10 cellular contexts compared by ENCODE assay signal in genomic region chr11:67613313-67613959, GRCh38. TPM values are rescaled to one million over a fixed set of nuclear protein-coding genes. Genes with fewer than 3 reads are reported as not detected.
DNase-seq lines count a peak whose midpoint lies in the region; ATAC-seq and TF ChIP-seq lines count a peak whose summit lies in the region.
"Had no signal": no experiment of that assay in that cellular context is flagged by ENCODE, and none has a peak within 500 bp of the region (broad histone marks: within the 10 kb centered on the region; RNA-seq: fewer than 3 reads in every experiment).

No MANE protein-coding gene starts in this region.

- H2BK12ac ChIP-seq in neuronal stem cell (ENCODE audit: low read length): no peak overlapping the region

- no peaks in the 10 kb centered on the region for H3K27me3 ChIP-seq in CD4-positive, CD25-positive, alpha-beta regulatory T cell (ENCODE audit: control insufficient read depth, insufficient read depth, low read length)
- H3K27me3 ChIP-seq in colonic mucosa: no peaks in the 10 kb centered on the region
- peaks cover 0 to 9% (median 0%) of the 10 kb centered on the region in 3 experiments for H3K27me3 ChIP-seq in neuronal stem cell (ENCODE audit: control insufficient read depth in 3 of 3, insufficient read depth in 3 of 3, low read depth in 1 of 3, low read length in 3 of 3)
- H3K27me3 ChIP-seq in PC-3 (ENCODE audit: low read length): no peaks in the 10 kb centered on the region

- H4K8ac ChIP-seq in neuronal stem cell (ENCODE audit: low read depth, low read length): peak overlapping the region; percentile 98

- H4K91ac ChIP-seq in neuronal stem cell (ENCODE audit: low read depth, low read length, poor library complexity): no peak overlapping the region

- peaks cover 2% of the 10 kb centered on the region for H3K79me1 ChIP-seq in neuronal stem cell (ENCODE audit: low read depth, low read length)

- H3K14ac ChIP-seq in neuronal stem cell (ENCODE audit: low read length): no peak overlapping the region

- peaks cover 0 to 43% (median 18%) of the 10 kb centered on the region in 4 donors for H3K4me1 Mint-ChIP-seq in CD4-positive, CD25-positive, alpha-beta regulatory T cell

- no CpG with 5 or more reads among the region's 17 CpGs for WGBS in neuronal stem cell (ENCODE audit: extremely low coverage in 2 of 2, insufficient read length in 2 of 2, insufficient replicate concordance in 1 of 2), 2 donors

- no peak overlapping the region for H3K4ac ChIP-seq in neuronal stem cell (ENCODE audit: low read length)

- H3K4me3 ChIP-seq in CD4-positive, CD25-positive, alpha-beta regulatory T cell (ENCODE audit: low read depth, low read length): peak overlapping the region; percentile 59
- H3K4me3 ChIP-seq in Jurkat, Clone E6-1 (ENCODE audit: low read length): peak overlapping the region; percentile 52
- peak overlapping the region; percentile 31 for H3K4me3 ChIP-seq in colonic mucosa
- no peak overlapping the region for H3K4me3 ChIP-seq in neuronal stem cell (ENCODE audit: low read length in 2 of 2)
- no peak overlapping the region for H3K4me3 ChIP-seq in PC-3 (ENCODE audit: low read length)

- peaks cover 6% of the 10 kb centered on the region for H3K79me2 ChIP-seq in PC-3 (ENCODE audit: low read length)

- H3K23ac ChIP-seq in neuronal stem cell (ENCODE audit: low read depth, low read length, poor library complexity): no peak overlapping the region

- BruUV-seq in PC-3 (replicated peaks; lab: Mats Ljungman, UMichigan): no TSS peak

- H3K27ac ChIP-seq in CD4-positive, CD25-positive, alpha-beta regulatory T cell (ENCODE audit: insufficient read depth, low read length, poor library complexity, severe bottlenecking): peak overlapping the region; percentile 97
- H3K27ac ChIP-seq in colonic mucosa (peak overlapping the region; percentile 65), neuronal stem cell (replicated peaks; ENCODE audit: low read length) (no peak overlapping the region), PC-3 (ENCODE audit: low read length) (no peak overlapping the region)

- H3K18ac ChIP-seq in neuronal stem cell (ENCODE audit: low read length): peak overlapping the region; percentile 11

- H3K36me3 ChIP-seq in CD4-positive, CD25-positive, alpha-beta regulatory T cell (ENCODE audit: control insufficient read depth, insufficient read depth, low read length): peaks cover 35% of the 10 kb centered on the region
- H3K36me3 ChIP-seq in colonic mucosa (peaks cover 17% of the 10 kb centered on the region), neuronal stem cell (replicated peaks in 1 of 2; ENCODE audit: control insufficient read depth in 2 of 2, insufficient read depth in 2 of 2, low read length in 2 of 2) (peaks cover 14 to 44% of the 10 kb centered on the region in 2 donors), PC-3 (ENCODE audit: low read depth, low read length) (peaks cover 25% of the 10 kb centered on the region)

- peaks cover 5% of the 10 kb centered on the region for H3K27me3 Mint-ChIP-seq in CD4-positive, CD25-positive, alpha-beta regulatory T cell

- no peak for TF ChIP-seq CTCF in colonic mucosa (IDR thresholded peaks at IDR 0.05)
- no peak for TF ChIP-seq CTCF in PC-3 (conservative IDR thresholded peaks at IDR 0.05; ENCODE audit: low read depth, low read length)

- H3K36me3 Mint-ChIP-seq in CD4-positive, CD25-positive, alpha-beta regulatory T cell: peaks cover 11% of the 10 kb centered on the region

- H3K9ac ChIP-seq in colonic mucosa (ENCODE audit: low read depth in 2 of 2, low read length in 2 of 2) (peak overlapping the region in 1 of 2 donors; percentile 78), neuronal stem cell (ENCODE audit: low read depth, low read length, poor library complexity) (no peak overlapping the region), PC-3 (ENCODE audit: low read length) (no peak overlapping the region)

- H3K4me3 Mint-ChIP-seq in CD4-positive, CD25-positive, alpha-beta regulatory T cell: peak overlapping the region; percentile 85 to 90 (median 88)

- no peak overlapping the region for H2AFZ ChIP-seq in neuronal stem cell (ENCODE audit: low read length)
- H2AFZ ChIP-seq in PC-3 (ENCODE audit: low read length): no peak overlapping the region

- H2BK5ac ChIP-seq in neuronal stem cell (ENCODE audit: low read length): peak overlapping the region; percentile 42

- H3K9me2 ChIP-seq in PC-3 (replicated peaks; ENCODE audit: low read length): no peaks in the 10 kb centered on the region

- no peak for DNase-seq in CD4-positive, CD25-positive, alpha-beta regulatory T cell
- no peak for DNase-seq in Jurkat, Clone E6-1 (ENCODE audit: low read depth, low spot score)
- DNase-seq in colonic mucosa: no peak
- DNase-seq in neuronal stem cell (ENCODE audit: low spot score): no peak
- DNase-seq in NCI-H1048 (lab: John Stamatoyannopoulos, UW): no peak
- DNase-seq in PC-3: no peak
- DNase-seq: NCI-H2081 treated with DMSO at 0.1 percent for 48 hours had no signal

- no peaks in the 10 kb centered on the region for H3K9me3 Mint-ChIP-seq in CD4-positive, CD25-positive, alpha-beta regulatory T cell

- CTCF ChIA-PET in PC-3 (lab: Charles Lee): interaction anchor here (0.6 to 1.1 kb wide), 5 partner anchors 16 to 44 kb away, joined by 3 to 7 read pairs (median 3); partner anchors contain the start of genes GSTP1 and NUDT8

- peaks cover 28% of the 10 kb centered on the region for H3K4me1 ChIP-seq in CD4-positive, CD25-positive, alpha-beta regulatory T cell (ENCODE audit: control insufficient read depth, insufficient read depth, low read length, poor library complexity, severe bottlenecking)
- H3K4me1 ChIP-seq in colonic mucosa (no peaks in the 10 kb centered on the region), neuronal stem cell (ENCODE audit: control insufficient read depth in 2 of 2, insufficient read depth in 1 of 2, low read depth in 1 of 2, low read length in 2 of 2) (peaks cover 9 to 25% of the 10 kb centered on the region in 2 donors), PC-3 (ENCODE audit: insufficient read depth, low read length) (no peaks in the 10 kb centered on the region; the same call in 1 of the 2 replicates)

- no peak overlapping the region for H2AK5ac ChIP-seq in neuronal stem cell (ENCODE audit: low read depth, low read length)

- H4K20me1 ChIP-seq in PC-3 (ENCODE audit: low read length): no peaks in the 10 kb centered on the region

- no peak overlapping the region for H3K4me2 ChIP-seq in neuronal stem cell (ENCODE audit: insufficient read depth, low read length, poor library complexity, severe bottlenecking)
- no peak overlapping the region for H3K4me2 ChIP-seq in PC-3 (ENCODE audit: low read length)

- no peaks in the 10 kb centered on the region for H3K9me3 ChIP-seq in CD4-positive, CD25-positive, alpha-beta regulatory T cell (ENCODE audit: control insufficient read depth in 2 of 2, low read length in 2 of 2)
- H3K9me3 ChIP-seq in colonic mucosa: no peaks in the 10 kb centered on the region
- peaks cover 0 to 4% of the 10 kb centered on the region in 2 donors for H3K9me3 ChIP-seq in neuronal stem cell (replicated peaks in 1 of 2; ENCODE audit: control insufficient read depth in 2 of 2, insufficient read depth in 1 of 2, low read depth in 1 of 2, low read length in 2 of 2)
- no peaks in the 10 kb centered on the region for H3K9me3 ChIP-seq in PC-3 (ENCODE audit: low read length)

- no peaks in the 10 kb centered on the region for H3F3A ChIP-seq in PC-3 (ENCODE audit: low read length, unreplicated experiment)

- POLR2A ChIA-PET in PC-3 (lab: Charles Lee; ENCODE audit: unreplicated experiment): no interaction called here

- H3K27ac Mint-ChIP-seq in CD4-positive, CD25-positive, alpha-beta regulatory T cell: peak overlapping the region; percentile 90 to 98 (median 98)

- no peak overlapping the region for H2BK15ac ChIP-seq in neuronal stem cell (ENCODE audit: low read length)

- intact Hi-C loops in colonic mucosa (cut with DNase I): no loop called here
- intact Hi-C loops in PC-3 (cut with micrococcal nuclease): no loop called here

- no peak overlapping the region for H2BK120ac ChIP-seq in neuronal stem cell (ENCODE audit: low read depth, low read length)

- ATAC-seq in CD4-positive, CD25-positive, alpha-beta regulatory T cell (ENCODE audit: low read depth in 2 of 2): no peak
- no peak for ATAC-seq in HG03280 (IDR thresholded peaks at IDR 0.05; ENCODE audit: unreplicated experiment)
- no peak for ATAC-seq in HG03521 (IDR thresholded peaks at IDR 0.05; ENCODE audit: unreplicated experiment)
- ATAC-seq in PC-3: no peak

RNA-seq across cellular contexts. Expression of gene NDUFV1, which starts 6.7 kb away (rescaled TPM):
- total RNA-seq in CD4-positive, CD25-positive, alpha-beta regulatory T cell: 204 TPM
- polyA plus RNA-seq in CD4-positive, CD25-positive, alpha-beta regulatory T cell: 100 to 1,000 TPM; 101 to 128 (median 113) TPM
- 417 TPM for polyA plus RNA-seq in Jurkat, Clone E6-1 (2012; ENCODE audit: insufficient read depth, insufficient read length)
- total RNA-seq in colonic mucosa: 100 to 1,000 TPM; 329 to 361 TPM
- 71.8 TPM for polyA plus RNA-seq in neuronal stem cell (2013, experiment 1 of 2)
- 67.2 TPM for polyA plus RNA-seq in neuronal stem cell (2013, experiment 2 of 2)
- 499 and 686 TPM in 2 replicates for total RNA-seq in PC-3 (2014; rRNA removed)

RNA-seq across cellular contexts. Expression of gene NUDT8, which starts 16.3 kb away (rescaled TPM):
- total RNA-seq in CD4-positive, CD25-positive, alpha-beta regulatory T cell: 1.9 TPM
- polyA plus RNA-seq in CD4-positive, CD25-positive, alpha-beta regulatory T cell: 1 to 10 TPM; 1.2 to 3.7 (median 2.6) TPM
- 119 TPM for polyA plus RNA-seq in Jurkat, Clone E6-1 (2012; ENCODE audit: insufficient read depth, insufficient read length)
- total RNA-seq in colonic mucosa: 10 to 100 TPM; 35.1 to 52.5 TPM
- polyA plus RNA-seq in neuronal stem cell (2013, experiment 1 of 2): 7.6 TPM
- 6.7 TPM for polyA plus RNA-seq in neuronal stem cell (2013, experiment 2 of 2)
- 36.3 and 50.6 TPM in 2 replicates for total RNA-seq in PC-3 (2014; rRNA removed)

RNA-seq across cellular contexts. Expression of gene TBX10, which starts 26.1 kb away (rescaled TPM):
- total RNA-seq in CD4-positive, CD25-positive, alpha-beta regulatory T cell: not detected
- polyA plus RNA-seq in CD4-positive, CD25-positive, alpha-beta regulatory T cell: not detected
- polyA plus RNA-seq in Jurkat, Clone E6-1 (2012; ENCODE audit: insufficient read depth, insufficient read length): not detected
- total RNA-seq in colonic mucosa (10 to 100 TPM in 1 of 2 donors, 1 to 10 TPM in 1; 7.8 to 19.3 TPM), PC-3 (2014; rRNA removed) (not detected in 2 replicates)
- polyA plus RNA-seq in neuronal stem cell (2013, experiment 1 of 2): 0.04 TPM
- polyA plus RNA-seq in neuronal stem cell (2013, experiment 2 of 2): 0.03 TPM
- total RNA-seq: T-helper 1 cell treated with Interleukin-12 subunit alpha and Interleukin-12 subunit beta and Interleukin-4 antibody, amounts not matched to agents 30 ng/mL and 1 ng/mL, for 36 hours had no signal

RNA-seq across cellular contexts. Expression of gene GSTP1, which starts 29.8 kb away (rescaled TPM):
- total RNA-seq in CD4-positive, CD25-positive, alpha-beta regulatory T cell: 55.7 TPM
- 100 to 1,000 TPM; 180 to 231 (median 219) TPM for polyA plus RNA-seq in CD4-positive, CD25-positive, alpha-beta regulatory T cell
- 1,038 TPM for polyA plus RNA-seq in Jurkat, Clone E6-1 (2012; ENCODE audit: insufficient read depth, insufficient read length)
- total RNA-seq in colonic mucosa (100 to 1,000 TPM; 543 to 842 TPM), PC-3 (2014; rRNA removed) (1,049 and 1,154 TPM in 2 replicates)
- 927 TPM for polyA plus RNA-seq in neuronal stem cell (2013, experiment 1 of 2)
- polyA plus RNA-seq in neuronal stem cell (2013, experiment 2 of 2): 915 TPM

RNA-seq across cellular contexts. Expression of gene ACY3, which starts 37.1 kb away (rescaled TPM):
- 0.57 TPM for total RNA-seq in CD4-positive, CD25-positive, alpha-beta regulatory T cell
- 1 to 10 TPM in 1 of 4 donors, under 1 TPM in 2, not detected in 1; 0.37 to 1.1 (median 0.59) TPM for polyA plus RNA-seq in CD4-positive, CD25-positive, alpha-beta regulatory T cell
- polyA plus RNA-seq in Jurkat, Clone E6-1 (2012; ENCODE audit: insufficient read depth, insufficient read length): 12.4 TPM
- total RNA-seq in colonic mucosa (10 to 100 TPM; 10.6 to 13.8 TPM), PC-3 (2014; rRNA removed) (not detected in 2 replicates)
- not detected for polyA plus RNA-seq in neuronal stem cell (2013, experiment 1 of 2)
- not detected for polyA plus RNA-seq in neuronal stem cell (2013, experiment 2 of 2)
- total RNA-seq: T-helper 1 cell treated with Interleukin-12 subunit alpha and Interleukin-12 subunit beta and Interleukin-4 antibody, amounts not matched to agents 30 ng/mL and 1 ng/mL, for 36 hours had no signal

Comparison
In these comparisons a context has a peak if more than half of its experiments do, and no peak if none do; other contexts are left out.
1. H3K27ac ChIP-seq: peak in CD4-positive, CD25-positive, alpha-beta regulatory T cell (single experiment) and colonic mucosa (single experiment); none in neuronal stem cell (single experiment) and PC-3 (single experiment).
2. H3K4me3 ChIP-seq: peak in CD4-positive, CD25-positive, alpha-beta regulatory T cell (single experiment), Jurkat, Clone E6-1 (single experiment) and colonic mucosa (single experiment); none in neuronal stem cell (0 of 2) and PC-3 (single experiment).
3. RNA of gene NUDT8, which starts 16.3 kb away (total RNA-seq): 35.1 to 52.5 TPM in colonic mucosa and 36.3 to 50.6 TPM in PC-3; 1.9 TPM in CD4-positive, CD25-positive, alpha-beta regulatory T cell (single experiment); every median in the first group is over 10 times any median in the second.